ENCODE assay signal across 1 cellular context in genomic region chr11:68843052-68843561, GRCh38.
TF ChIP-seq lines count a peak whose summit lies in the region.

No MANE protein-coding gene starts in this region.

TF ChIP-seq in SK-N-SH, 30 proteins besides CTCF, POLR2A, EP300 and RAD21 (continued from another document):
- no peak for TF ChIP-seq NRF1 (IDR thresholded peaks at IDR 0.05; ENCODE audit: low read depth, low read length)
- no peak for TF ChIP-seq GABPA (IDR thresholded peaks at IDR 0.05; ENCODE audit: low read depth)
